ENCODE assay signal across 10 cellular contexts in genomic region chr3:131025500-131025899, GRCh38. TPM values are rescaled to one million over a fixed set of nuclear protein-coding genes. Genes with fewer than 3 reads are reported as not detected.
DNase-seq lines count a peak whose midpoint lies in the region; ATAC-seq and TF ChIP-seq lines count a peak whose summit lies in the region.
"Had no signal": no experiment of that assay in that cellular context is flagged by ENCODE, and none has a peak within 500 bp of the region (broad histone marks: within the 10 kb centered on the region; RNA-seq: fewer than 3 reads in every experiment).

No MANE protein-coding gene starts in this region.

- no peak for ATAC-seq in SK-N-SH treated with all-trans-retinoic acid at 6 μM for 48 hours
- ATAC-seq in stimulated activated memory B cell treated with anti-CD40 and anti-IgM and Interleukin-4, amounts not matched to agents 10 μg/mL and 1 μg/mL and 100 μg/mL, for 72 hours, result no peak
- no peak for ATAC-seq in GM21528 (IDR thresholded peaks at IDR 0.05; ENCODE audit: low FRiP score, unreplicated experiment)
- ATAC-seq in GM18498 (IDR thresholded peaks at IDR 0.05; ENCODE audit: unreplicated experiment), result no peak

- CTCF ChIA-PET in SK-N-SH (lab: Yijun Ruan, JAX), result interaction anchor here (1.0 to 1.5 kb wide), 3 partner anchors 10 to 1013 kb away, joined by 3 to 5 read pairs (median 3); partner anchors contain the start of gene ATP2C1
- CTCF ChIA-PET in activated CD4-positive, alpha-beta memory T cell treated with anti-CD3 and anti-CD28 coated beads for 36 hours (lab: Charles Lee), result interaction anchor here (0.9 to 2.6 kb wide), 3 partner anchors 8 to 65 kb away, joined by 3 to 11 read pairs (median 9); no protein-coding TSS in a partner anchor

- 0 out of 2 replicates have a peak overlapping the region, but pooled peaks have one; percentile 29 for H2AFZ ChIP-seq in SK-N-SH (ENCODE audit: low read depth)

- H3K27me3 Mint-ChIP-seq in activated CD4-positive, alpha-beta memory T cell treated with anti-CD3 and anti-CD28 coated beads for 36 hours, result no peaks in the 10 kb centered on the region
- peaks cover 8 to 13% (median 9%) of the 10 kb centered on the region in 3 donors for H3K27me3 Mint-ChIP-seq in immature natural killer cell (ENCODE audit: low read depth in 3 of 3)
- no peaks in the 10 kb centered on the region for H3K27me3 Mint-ChIP-seq in stimulated activated memory B cell treated with anti-CD40 and anti-IgM and Interleukin-4, amounts not matched to agents 10 μg/mL and 1 μg/mL and 100 μg/mL, for 72 hours

- TF ChIP-seq EP300 in SK-N-SH (IDR thresholded peaks at IDR 0.05; ENCODE audit: borderline replicate concordance in 1 of 2, low read depth in 1 of 2, low read length in 1 of 2), result no peak

- H3K27ac ChIP-seq in SK-N-SH (ENCODE audit: low read depth in 2 of 2, low read length in 1 of 2), result no peak overlapping the region

- no peaks in the 10 kb centered on the region for H3K9me3 Mint-ChIP-seq in activated CD4-positive, alpha-beta memory T cell treated with anti-CD3 and anti-CD28 coated beads for 36 hours
- no peaks in the 10 kb centered on the region for H3K9me3 Mint-ChIP-seq in immature natural killer cell
- H3K9me3 Mint-ChIP-seq in stimulated activated memory B cell treated with anti-CD40 and anti-IgM and Interleukin-4, amounts not matched to agents 10 μg/mL and 1 μg/mL and 100 μg/mL, for 72 hours, result no peaks in the 10 kb centered on the region

- H3K36me3 ChIP-seq in SK-N-SH (replicated peaks in 1 of 2; ENCODE audit: control insufficient read depth in 1 of 2, insufficient read depth in 2 of 2, low read length in 1 of 2), result peaks cover 9 to 34% of the 10 kb centered on the region in 2 experiments
- H3K36me3 ChIP-seq in HAP-1 (replicated peaks), result peaks cover 9% of the 10 kb centered on the region

- POLR2A ChIA-PET in SK-N-SH (lab: Yijun Ruan, JAX), result interaction anchor here (2.1 kb wide), 1 partner anchor 98 kb away, joined by 5 read pairs; no protein-coding TSS in a partner anchor
- POLR2A ChIA-PET in activated CD4-positive, alpha-beta memory T cell treated with anti-CD3 and anti-CD28 coated beads for 36 hours (lab: Charles Lee), result interaction anchor here (1.4 to 2.5 kb wide), 3 partner anchors 9 to 132 kb away, joined by 4 to 12 read pairs (median 6); partner anchors contain the start of gene ATP2C1

- no peaks in the 10 kb centered on the region for H3F3A ChIP-seq in SK-N-SH (replicated peaks; ENCODE audit: insufficient read depth)

- H3K36me3 Mint-ChIP-seq in activated CD4-positive, alpha-beta memory T cell treated with anti-CD3 and anti-CD28 coated beads for 36 hours, result peaks cover 24% of the 10 kb centered on the region
- peaks cover 12 to 18% (median 16%) of the 10 kb centered on the region in 3 donors for H3K36me3 Mint-ChIP-seq in immature natural killer cell
- H3K36me3 Mint-ChIP-seq in stimulated activated memory B cell treated with anti-CD40 and anti-IgM and Interleukin-4, amounts not matched to agents 10 μg/mL and 1 μg/mL and 100 μg/mL, for 72 hours, result peaks cover 22% of the 10 kb centered on the region

- H3K9me3 ChIP-seq in SK-N-SH, result no peaks in the 10 kb centered on the region
- H3K9me3 ChIP-seq in HAP-1, result no peaks in the 10 kb centered on the region

- in situ Hi-C loops in HAP-1 (cut with MboI; ENCODE audit: low sequenced_read_pairs), result loop anchor here (25.0 kb wide), 2 partner anchors 987 to 1162 kb away; no protein-coding TSS in a partner anchor

- peak overlapping the region; percentile 90 for H3K27ac Mint-ChIP-seq in activated CD4-positive, alpha-beta memory T cell treated with anti-CD3 and anti-CD28 coated beads for 36 hours
- H3K27ac Mint-ChIP-seq in immature natural killer cell, result peak overlapping the region; percentile 88 to 99 (median 96)
- peak overlapping the region; percentile 89 for H3K27ac Mint-ChIP-seq in stimulated activated memory B cell treated with anti-CD40 and anti-IgM and Interleukin-4, amounts not matched to agents 10 μg/mL and 1 μg/mL and 100 μg/mL, for 72 hours

- intact Hi-C loops in activated CD4-positive, alpha-beta memory T cell treated with anti-CD3 and anti-CD28 coated beads for 36 hours (cut with micrococcal nuclease), result loop anchor here (5.0 kb wide), 2 partner anchors 118 to 173 kb away; no protein-coding TSS in a partner anchor

- H3K4me3 ChIP-seq in SK-N-SH (ENCODE audit: low read depth in 2 of 2, low read length in 1 of 2) (peak overlapping the region; percentile 85), HAP-1 (no peak overlapping the region)

- peak overlapping the region; percentile 90 for H3K4me2 ChIP-seq in SK-N-SH

- H3K79me2 ChIP-seq in SK-N-SH (ENCODE audit: insufficient read depth), result peaks cover 11% of the 10 kb centered on the region

- 92% methylated on average over 1 of the region's 1 CpG for WGBS in SK-N-SH (ENCODE audit: low lambda C conversion rate)

- no peaks in the 10 kb centered on the region for H4K20me1 ChIP-seq in SK-N-SH (ENCODE audit: insufficient read depth)

- peak overlapping the region; percentile 84 for H3K4me3 Mint-ChIP-seq in activated CD4-positive, alpha-beta memory T cell treated with anti-CD3 and anti-CD28 coated beads for 36 hours
- peak overlapping the region; percentile 87 to 96 (median 93) for H3K4me3 Mint-ChIP-seq in immature natural killer cell
- H3K4me3 Mint-ChIP-seq in stimulated activated memory B cell treated with anti-CD40 and anti-IgM and Interleukin-4, amounts not matched to agents 10 μg/mL and 1 μg/mL and 100 μg/mL, for 72 hours, result peak overlapping the region; percentile 91

- no peak overlapping the region for H3K9ac ChIP-seq in SK-N-SH

- no peak for TF ChIP-seq RAD21 in SK-N-SH (IDR thresholded peaks at IDR 0.05; ENCODE audit: low read length)

- H3K4me1 ChIP-seq in SK-N-SH (ENCODE audit: control insufficient read depth in 1 of 2, insufficient read depth in 2 of 2, low read depth in 1 of 2, low read length in 1 of 2), result peaks cover 0 to 8% of the 10 kb centered on the region in 2 experiments; a peak in 2 of 4 replicates
- H3K4me1 ChIP-seq in HAP-1, result peaks cover 23% of the 10 kb centered on the region

- no peak for TF ChIP-seq CTCF in SK-N-SH (IDR thresholded peaks at IDR 0.05)

- no peaks in the 10 kb centered on the region for H3K9me2 ChIP-seq in SK-N-SH

- H3K4me1 Mint-ChIP-seq in activated CD4-positive, alpha-beta memory T cell treated with anti-CD3 and anti-CD28 coated beads for 36 hours (ENCODE audit: low read depth), result peaks cover 50% of the 10 kb centered on the region
- peaks cover 59 to 68% of the 10 kb centered on the region in 2 donors for H3K4me1 Mint-ChIP-seq in immature natural killer cell
- H3K4me1 Mint-ChIP-seq in stimulated activated memory B cell treated with anti-CD40 and anti-IgM and Interleukin-4, amounts not matched to agents 10 μg/mL and 1 μg/mL and 100 μg/mL, for 72 hours, result peaks cover 46% of the 10 kb centered on the region

- H3K27me3 ChIP-seq in SK-N-SH (ENCODE audit: insufficient read depth), result no peaks in the 10 kb centered on the region
- H3K27me3 ChIP-seq in HAP-1 (ENCODE audit: low read depth), result no peaks in the 10 kb centered on the region

- no peak for DNase-seq in SK-N-SH
- no peak for DNase-seq in activated CD4-positive, alpha-beta memory T cell treated with anti-CD3 and anti-CD28 coated beads for 36 hours
- no peak for DNase-seq in immature natural killer cell
- DNase-seq in HAP-1 (ENCODE audit: low spot score in 2 of 2), result no peak
- DNase-seq: stimulated activated naive CD4-positive, alpha-beta T cell; SW 1271 had no signal

TF ChIP-seq in SK-N-SH, 30 proteins besides CTCF, POLR2A, EP300 and RAD21 (continues in another document):
- TF ChIP-seq FOXJ3 (CRISPR knock-in tag; IDR thresholded peaks at IDR 0.05) (no peak), IRF3 (IDR thresholded peaks at IDR 0.05; ENCODE audit: low read depth, low read length) (no peak), RXRA (IDR thresholded peaks at IDR 0.05; ENCODE audit: borderline replicate concordance, low read depth) (no peak), RFX5 (IDR thresholded peaks at IDR 0.05; ENCODE audit: low read length) (no peak), SMC3 (IDR thresholded peaks at IDR 0.05; ENCODE audit: low read depth, low read length) (no peak)

TF ChIP-seq in SK-N-SH treated with all-trans-retinoic acid at 6 μM for 48 hours, 23 proteins besides CTCF, POLR2A, EP300 and RAD21 (continues in another document):
- TF ChIP-seq ZFP30 (CRISPR knock-in tag; IDR thresholded peaks at IDR 0.05), result no peak
- no peak for TF ChIP-seq ZC3H10 (CRISPR knock-in tag; IDR thresholded peaks at IDR 0.05)
- no peak for TF ChIP-seq OSR1 (CRISPR knock-in tag; IDR thresholded peaks at IDR 0.05)
- TF ChIP-seq ZNF8 (CRISPR knock-in tag; IDR thresholded peaks at IDR 0.05), result no peak
- TF ChIP-seq SNAI2 (CRISPR knock-in tag; IDR thresholded peaks at IDR 0.05), result no peak
- no peak for TF ChIP-seq GLIS3 (CRISPR knock-in tag; IDR thresholded peaks at IDR 0.05)
- TF ChIP-seq ZNF70 (CRISPR knock-in tag; IDR thresholded peaks at IDR 0.05), result no peak
- TF ChIP-seq, protein P1, sequence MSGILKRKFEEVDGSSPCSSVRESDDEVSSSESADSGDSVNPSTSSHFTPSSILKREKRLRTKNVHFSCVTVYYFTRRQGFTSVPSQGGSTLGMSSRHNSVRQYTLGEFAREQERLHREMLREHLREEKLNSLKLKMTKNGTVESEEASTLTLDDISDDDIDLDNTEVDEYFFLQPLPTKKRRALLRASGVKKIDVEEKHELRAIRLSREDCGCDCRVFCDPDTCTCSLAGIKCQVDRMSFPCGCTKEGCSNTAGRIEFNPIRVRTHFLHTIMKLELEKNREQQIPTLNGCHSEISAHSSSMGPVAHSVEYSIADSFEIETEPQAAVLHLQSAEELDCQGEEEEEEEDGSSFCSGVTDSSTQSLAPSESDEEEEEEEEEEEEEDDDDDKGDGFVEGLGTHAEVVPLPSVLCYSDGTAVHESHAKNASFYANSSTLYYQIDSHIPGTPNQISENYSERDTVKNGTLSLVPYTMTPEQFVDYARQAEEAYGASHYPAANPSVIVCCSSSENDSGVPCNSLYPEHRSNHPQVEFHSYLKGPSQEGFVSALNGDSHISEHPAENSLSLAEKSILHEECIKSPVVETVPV (CRISPR knock-in tag; IDR thresholded peaks at IDR 0.05), result no peak
- no peak for TF ChIP-seq TOX (CRISPR knock-in tag; IDR thresholded peaks at IDR 0.05; ENCODE audit: borderline replicate concordance)
- no peak for TF ChIP-seq ESRRG (CRISPR knock-in tag; IDR thresholded peaks at IDR 0.05)
- no peak for TF ChIP-seq ZFP3 (CRISPR knock-in tag; IDR thresholded peaks at IDR 0.05)
- no peak for TF ChIP-seq RARB (CRISPR knock-in tag; IDR thresholded peaks at IDR 0.05)

RNA-seq across cellular contexts. Expression of gene ASTE1, which starts 1.1 kb away (rescaled TPM):
- polyA plus RNA-seq in SK-N-SH (2012; rRNA removed) (3.5 and 4.4 TPM in 2 replicates), immature natural killer cell (10 to 100 TPM; 15.9 to 28.6 (median 21.2) TPM)
- polyA plus RNA-seq in SK-N-SH (2012; cell fraction: cytosol; rRNA removed), result 3.7 and 3.8 TPM in 2 replicates
- 3.2 and 5.8 TPM in 2 replicates for polyA plus RNA-seq in SK-N-SH (2012; cell fraction: nucleus; rRNA removed)
- total RNA-seq in activated CD4-positive, alpha-beta memory T cell treated with anti-CD3 and anti-CD28 coated beads for 36 hours, result 10 to 100 TPM in 1 of 2 experiments, 1 to 10 TPM in 1; 7.8 to 10.1 TPM

RNA-seq across cellular contexts. Expression of gene NEK11, which starts 1.2 kb away (rescaled TPM):
- polyA plus RNA-seq in SK-N-SH (2012; rRNA removed) (4.7 and 6.3 TPM in 2 replicates), immature natural killer cell (under 1 TPM in 2 of 3 donors, not detected in 1; 0.41 to 0.47 TPM)
- 6.1 and 7.1 TPM in 2 replicates for polyA plus RNA-seq in SK-N-SH (2012; cell fraction: cytosol; rRNA removed)
- polyA plus RNA-seq in SK-N-SH (2012; cell fraction: nucleus; rRNA removed), result 7.0 and 11.9 TPM in 2 replicates
- total RNA-seq in activated CD4-positive, alpha-beta memory T cell treated with anti-CD3 and anti-CD28 coated beads for 36 hours, result 1 to 10 TPM; 1.2 to 1.3 TPM
